Comparison of ENCODE assay signal across 19 cellular contexts in genomic region chr12:131267576-131267975, GRCh38.
DNase-seq lines count a peak whose midpoint lies in the region; ATAC-seq and TF ChIP-seq lines count a peak whose summit lies in the region.
"Had no signal": no experiment of that assay in that cellular context is flagged by ENCODE, and none has a peak within 500 bp of the region (broad histone marks: within the 10 kb centered on the region; RNA-seq: fewer than 3 reads in every experiment).

No MANE protein-coding gene starts in this region.

- H3K9me3 Mint-ChIP-seq in brain: no peaks in the 10 kb centered on the region
- H3K9me3 Mint-ChIP-seq: CD8-positive, alpha-beta T cell; GM23338 had no signal

- DNase-seq in RWPE1 (ENCODE audit: low spot score): no peak
- peak; percentile 28 for DNase-seq in lower lobe of right lung
- no peak for DNase-seq in BE2C
- no peak for DNase-seq in NCI-H2227 treated with DMSO at 0.1 percent for 48 hours (lab: John Stamatoyannopoulos, UW)
- DNase-seq in NCI-H1930 (lab: John Stamatoyannopoulos, UW): no peak
- DNase-seq: CD8-positive, alpha-beta T cell; DMS153; KG1; NCI-H1105; NCI-H146; NCI-H2029 treated with DMSO at 0.1 percent for 48 hours; NCI-H2171; NCI-H524 treated with DMSO at 0.1 percent for 48 hours; NCI-H82; Peyer's patch had no signal

- H3K4me1 Mint-ChIP-seq in brain: peaks cover 25% of the 10 kb centered on the region

- POLR2A ChIA-PET in RWPE1 (lab: Yijun Ruan, JAX; ENCODE audit: low non-redundant PET): no interaction called here

- H3K36me3 ChIP-seq in lower lobe of right lung: no peaks in the 10 kb centered on the region
- H3K36me3 ChIP-seq in stomach smooth muscle (ENCODE audit: control insufficient read depth in 2 of 2, insufficient read depth in 2 of 2, low read length in 2 of 2): no peaks in the 10 kb centered on the region
- H3K36me3 ChIP-seq in BE2C: no peaks in the 10 kb centered on the region
- H3K36me3 ChIP-seq: HAP-1, Peyer's patch had no signal

- no peak for ATAC-seq in lower lobe of right lung
- ATAC-seq: CD8-positive, alpha-beta T cell had no signal

- no peak overlapping the region for H3K4me3 Mint-ChIP-seq in brain
- H3K4me3 Mint-ChIP-seq: CD8-positive, alpha-beta T cell; GM23338 had no signal

- peak overlapping the region in 3 of 5 experiments; percentile 24 to 57 (median 32) for H3K27ac Mint-ChIP-seq in brain
- H3K27ac Mint-ChIP-seq: CD8-positive, alpha-beta T cell; GM23338 had no signal

- peaks cover 3% of the 10 kb centered on the region for H3K27me3 ChIP-seq in lower lobe of right lung (ENCODE audit: low read depth)
- H3K27me3 ChIP-seq in stomach smooth muscle (ENCODE audit: control insufficient read depth in 1 of 2, insufficient read depth in 2 of 2, low read length in 2 of 2): no peaks in the 10 kb centered on the region
- no peaks in the 10 kb centered on the region for H3K27me3 ChIP-seq in BE2C
- H3K27me3 ChIP-seq: Peyer's patch had no signal

- CTCF ChIA-PET in RWPE1 (lab: Yijun Ruan, JAX): no interaction called here

- peak overlapping the region; percentile 14 to 29 for H3K9ac ChIP-seq in stomach smooth muscle (ENCODE audit: low read length in 2 of 2)

- H3K27me3 Mint-ChIP-seq in brain: peaks cover 7% of the 10 kb centered on the region

- H3K4me3 ChIP-seq in lower lobe of right lung: no peak overlapping the region
- peak overlapping the region in 1 of 2 donors; percentile 8 for H3K4me3 ChIP-seq in stomach smooth muscle (ENCODE audit: low read length in 2 of 2)
- H3K4me3 ChIP-seq in BE2C (ENCODE audit: low read depth, low read length): no peak overlapping the region
- H3K4me3 ChIP-seq: GM23338, HAP-1, Peyer's patch had no signal

- no peak for TF ChIP-seq CTCF in RWPE1 (conservative IDR thresholded peaks at IDR 0.05; ENCODE audit: low read depth)
- no peak for TF ChIP-seq CTCF in brain (conservative IDR thresholded peaks at IDR 0.05)
- no peak for TF ChIP-seq CTCF in lower lobe of right lung (IDR thresholded peaks at IDR 0.05)
- TF ChIP-seq CTCF in BE2C (IDR thresholded peaks at IDR 0.05; ENCODE audit: low read depth, low read length): no peak

- H3K9me3 ChIP-seq in lower lobe of right lung: no peaks in the 10 kb centered on the region
- no peaks in the 10 kb centered on the region for H3K9me3 ChIP-seq in stomach smooth muscle (ENCODE audit: control insufficient read depth in 2 of 2, low read length in 2 of 2)
- H3K9me3 ChIP-seq in BE2C: no peaks in the 10 kb centered on the region
- H3K9me3 ChIP-seq: HAP-1, Peyer's patch had no signal

- peak overlapping the region; percentile 73 for H3K27ac ChIP-seq in RWPE1
- H3K27ac ChIP-seq in lower lobe of right lung: no peak overlapping the region
- H3K27ac ChIP-seq in stomach smooth muscle (ENCODE audit: low read length): peak overlapping the region; percentile 67
- H3K27ac ChIP-seq: Peyer's patch had no signal

- H3K4me1 ChIP-seq in lower lobe of right lung: no peaks in the 10 kb centered on the region
- H3K4me1 ChIP-seq in stomach smooth muscle (ENCODE audit: control insufficient read depth, insufficient read depth, low read length): peaks cover 13% of the 10 kb centered on the region
- 0 out of 2 replicates have a peak, but pooled peaks cover 4% of the 10 kb centered on the region for H3K4me1 ChIP-seq in BE2C
- H3K4me1 ChIP-seq: HAP-1, Peyer's patch had no signal

- intact Hi-C loops in lower lobe of right lung (cut with DNase I): no loop called here

- H3K36me3 Mint-ChIP-seq in brain: no peaks in the 10 kb centered on the region
- H3K36me3 Mint-ChIP-seq: CD8-positive, alpha-beta T cell had no signal
